In the genomic region with DNA sequence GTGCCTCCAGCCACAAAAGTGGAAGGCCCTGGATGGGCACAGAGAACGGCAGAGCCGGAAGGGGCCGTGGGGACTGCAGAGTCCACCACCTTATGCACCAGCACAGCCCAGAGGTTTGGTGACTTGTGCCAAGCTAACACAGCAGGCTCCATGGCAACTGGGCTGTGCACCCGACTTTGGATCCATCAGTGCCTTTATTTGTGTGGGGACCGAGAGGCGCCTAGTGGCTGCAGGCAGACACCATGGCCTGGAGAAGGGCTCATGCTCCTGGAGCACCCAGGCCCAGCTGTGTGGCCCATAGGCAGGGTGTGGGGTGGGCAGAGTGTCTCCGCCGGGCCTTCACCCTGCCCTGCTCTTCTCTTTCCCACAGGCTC, we compare ENCODE assay signal across 24 cellular contexts. TPM values are rescaled to one million over a fixed set of nuclear protein-coding genes. Genes with fewer than 3 reads are reported as not detected.
DNase-seq lines count a peak whose midpoint lies in the region; ATAC-seq, FAIRE-seq and TF ChIP-seq lines count a peak whose summit lies in the region.
"Had no signal": no experiment of that assay in that cellular context is flagged by ENCODE, and none has a peak within 500 bp of the region (broad histone marks: within the 10 kb centered on the region; RNA-seq: fewer than 3 reads in every experiment).

No MANE protein-coding gene starts in this region.

- TF ChIP-seq RAD21 in SK-N-SH (IDR thresholded peaks at IDR 0.05; ENCODE audit: low read length) = no peak
- TF ChIP-seq RAD21 in K562 (CRISPR knock-in tag; conservative IDR thresholded peaks at IDR 0.05 in 1 of 2, IDR thresholded peaks at IDR 0.05 in 1 of 2) = no peak

- H3K9me1 ChIP-seq in K562 (ENCODE audit: control insufficient read depth, insufficient read depth, low read length) = peaks cover 7% of the 10 kb centered on the region

- TF ChIP-seq EP300 in SK-N-SH (IDR thresholded peaks at IDR 0.05; ENCODE audit: borderline replicate concordance in 1 of 2, low read depth in 1 of 2, low read length in 1 of 2) = no peak
- no peak for TF ChIP-seq EP300 in K562 (IDR thresholded peaks at IDR 0.05; ENCODE audit: low read length)

- H3K4me1 ChIP-seq in SK-N-SH (ENCODE audit: control insufficient read depth in 1 of 2, insufficient read depth in 2 of 2, low read depth in 1 of 2, low read length in 1 of 2) = peaks cover 0 to 20% of the 10 kb centered on the region in 2 experiments; a peak in 1 of 4 replicates
- H3K4me1 ChIP-seq in K562 (replicated peaks in 1 of 2; ENCODE audit: control insufficient read depth in 2 of 2, insufficient read depth in 2 of 2, low read length in 2 of 2) = peaks cover 7 to 47% of the 10 kb centered on the region in 2 experiments; a peak in 4 of 5 replicates
- H3K4me1 ChIP-seq in osteoblast (ENCODE audit: insufficient read depth, low read length) = no peaks in the 10 kb centered on the region
- H3K4me1 ChIP-seq in mammary epithelial cell (ENCODE audit: insufficient read depth, low read length) = no peaks in the 10 kb centered on the region

- CTCF ChIA-PET in SK-N-SH (lab: Yijun Ruan, JAX) (no interaction called here), K562 (lab: Yijun Ruan, JAX; ENCODE audit: low intra/inter-chr PET ratio) (no interaction called here), mammary epithelial cell (lab: Charles Lee; ENCODE audit: low non-redundant PET) (no interaction called here)

- H3K36me3 ChIP-seq in SK-N-SH (replicated peaks in 1 of 2; ENCODE audit: control insufficient read depth in 1 of 2, insufficient read depth in 2 of 2, low read length in 1 of 2) (peaks cover 9 to 61% of the 10 kb centered on the region in 2 experiments), K562 (ENCODE audit: control insufficient read depth, insufficient read depth, low read length) (peaks cover 55% of the 10 kb centered on the region), osteoblast (ENCODE audit: insufficient read depth, low read length) (peaks cover 45% of the 10 kb centered on the region), mammary epithelial cell (ENCODE audit: insufficient read depth, low read length) (no peaks in the 10 kb centered on the region)

- H3F3A ChIP-seq in SK-N-SH (replicated peaks; ENCODE audit: insufficient read depth) = no peaks in the 10 kb centered on the region

- POLR2A ChIA-PET in SK-N-SH (lab: Yijun Ruan, JAX) (no interaction called here), K562 (lab: Yijun Ruan, JAX) (no interaction called here)

- TF ChIP-seq POLR2A in GM12891 (IDR thresholded peaks at IDR 0.05; ENCODE audit: low read depth, low read length) = no peak
- no peak for TF ChIP-seq POLR2A in K562 (conservative IDR thresholded peaks at IDR 0.05)

- dilution Hi-C loops in mammary epithelial cell (cut with HindIII; ENCODE audit: low sequenced_read_pairs) = no loop called here

- H3K4me2 ChIP-seq in SK-N-SH (no peak overlapping the region), K562 (ENCODE audit: insufficient read depth, low read length) (no peak overlapping the region), osteoblast (ENCODE audit: insufficient read depth, low read length) (no peak overlapping the region), mammary epithelial cell (ENCODE audit: insufficient read depth, low read depth, low read length) (no peak overlapping the region)

- no peak overlapping the region for H3K9ac ChIP-seq in SK-N-SH
- no peak overlapping the region for H3K9ac ChIP-seq in K562 (ENCODE audit: insufficient read depth in 1 of 2, low read depth in 2 of 2, low read length in 2 of 2)
- no peak overlapping the region for H3K9ac ChIP-seq in mammary epithelial cell (ENCODE audit: insufficient read depth, low read length)

- TF ChIP-seq CTCF in SK-N-SH (IDR thresholded peaks at IDR 0.05) = no peak
- no peak for TF ChIP-seq CTCF in K562 (IDR thresholded peaks at IDR 0.05 in 2 of 3, conservative IDR thresholded peaks at IDR 0.05 in 1 of 3; ENCODE audit: insufficient read depth in 2 of 3, low read depth in 1 of 3, low read length in 3 of 3)
- TF ChIP-seq CTCF in osteoblast (IDR thresholded peaks at IDR 0.05; ENCODE audit: extremely low read depth, low read depth, low read length) = no peak
- no peak for TF ChIP-seq CTCF in mammary epithelial cell (conservative IDR thresholded peaks at IDR 0.05 in 1 of 2, IDR thresholded peaks at IDR 0.05 in 1 of 2; ENCODE audit: extremely low read depth in 1 of 2, insufficient read depth in 1 of 2, low read depth in 1 of 2, low read length in 2 of 2)

- in situ Hi-C loops in K562 (cut with MboI) = no loop called here
- in situ Hi-C loops in mammary epithelial cell (cut with MboI; ENCODE audit: low sequenced_read_pairs in 2 of 2) = no loop called here

- BruUV-seq in K562 (replicated peaks; lab: Mats Ljungman, UMichigan) = TSS peak; percentile 18
- BruUV-seq in mammary epithelial cell (replicated peaks; lab: Mats Ljungman, UMichigan) = no TSS peak

- H3K9me3 ChIP-seq in SK-N-SH = no peaks in the 10 kb centered on the region
- no peaks in the 10 kb centered on the region for H3K9me3 ChIP-seq in K562 (replicated peaks; ENCODE audit: control insufficient read depth, insufficient read depth, low read depth, low read length)
- no peaks in the 10 kb centered on the region for H3K9me3 ChIP-seq in osteoblast (ENCODE audit: low read depth, low read length)
- no peaks in the 10 kb centered on the region for H3K9me3 ChIP-seq in mammary epithelial cell (replicated peaks; ENCODE audit: insufficient read depth, low read length)

- ATAC-seq in SK-N-SH treated with all-trans-retinoic acid at 6 μM for 48 hours (no peak), K562 (no peak), HG02973 (IDR thresholded peaks at IDR 0.05; ENCODE audit: unreplicated experiment) (no peak)
- ATAC-seq: CD8-positive, alpha-beta T cell had no signal

- H3K27me3 ChIP-seq in SK-N-SH (ENCODE audit: insufficient read depth) = no peaks in the 10 kb centered on the region
- H3K27me3 ChIP-seq in K562 (ENCODE audit: control insufficient read depth in 2 of 2, insufficient read depth in 2 of 2, low read length in 2 of 2) = no peaks in the 10 kb centered on the region
- no peaks in the 10 kb centered on the region for H3K27me3 ChIP-seq in osteoblast (ENCODE audit: insufficient read depth, low read length)
- H3K27me3 ChIP-seq in mammary epithelial cell (ENCODE audit: insufficient read depth, low read length) = no peaks in the 10 kb centered on the region

- peak; percentile 12 for DNase-seq in SK-N-SH
- DNase-seq in GM12891 (ENCODE audit: insufficient read length, low spot score) = no peak
- no peak for DNase-seq in K562 (ENCODE audit: extremely low read depth in 1 of 4, low spot score in 3 of 4)
- peak; percentile 47 for DNase-seq in osteoblast (ENCODE audit: insufficient read length, low spot score, missing footprints)
- no peak for DNase-seq in NCI-H2171 (lab: John Stamatoyannopoulos, UW)
- no peak for DNase-seq in mammary epithelial cell
- DNase-seq: CD8-positive, alpha-beta T cell; COR-L47; DMS153; DMS79 treated with DMSO at 0.1 percent for 48 hours; EL; HCEC 1CT; HFFc6 had no signal

- no peak overlapping the region for H2AFZ ChIP-seq in SK-N-SH (ENCODE audit: low read depth)
- H2AFZ ChIP-seq in K562 (ENCODE audit: low read depth, low read length) = no peak overlapping the region
- no peak overlapping the region for H2AFZ ChIP-seq in osteoblast (ENCODE audit: low read length)
- no peak overlapping the region for H2AFZ ChIP-seq in mammary epithelial cell (ENCODE audit: low read depth, low read length)

- peaks cover 13% of the 10 kb centered on the region for H4K20me1 ChIP-seq in SK-N-SH (ENCODE audit: insufficient read depth)
- no peaks in the 10 kb centered on the region; the same call in 1 of the 2 replicates for H4K20me1 ChIP-seq in K562 (replicated peaks; ENCODE audit: control insufficient read depth, insufficient read depth, low read length)
- H4K20me1 ChIP-seq in osteoblast (ENCODE audit: insufficient read depth, low read length) = peaks cover 14% of the 10 kb centered on the region
- no peaks in the 10 kb centered on the region for H4K20me1 ChIP-seq in mammary epithelial cell (ENCODE audit: insufficient read depth, low read length)

- H3K4me3 ChIP-seq in SK-N-SH (ENCODE audit: low read depth in 2 of 2, low read length in 1 of 2) (no peak overlapping the region), K562 (no peak overlapping the region), osteoblast (ENCODE audit: insufficient read depth, low read length) (no peak overlapping the region), mammary epithelial cell (replicated peaks in 1 of 3; ENCODE audit: insufficient read depth in 1 of 3, low read depth in 2 of 3, low read length in 3 of 3) (no peak overlapping the region)

- H3K9me2 ChIP-seq in SK-N-SH = no peaks in the 10 kb centered on the region

- intact Hi-C loops in K562 (cut with micrococcal nuclease) (no loop called here), mammary epithelial cell (cut with micrococcal nuclease) (no loop called here)

- H3K27ac ChIP-seq in SK-N-SH (ENCODE audit: low read depth in 2 of 2, low read length in 1 of 2) (no peak overlapping the region), K562 (ENCODE audit: extremely low read depth, low read depth, low read length) (no peak overlapping the region), osteoblast (ENCODE audit: low read depth, low read length) (no peak overlapping the region), mammary epithelial cell (ENCODE audit: insufficient read depth, low read depth, low read length) (no peak overlapping the region)
- H3K27ac ChIP-seq: 22Rv1, HL-60 had no signal

- H3K79me2 ChIP-seq in SK-N-SH (ENCODE audit: insufficient read depth) (peaks cover 14% of the 10 kb centered on the region), K562 (ENCODE audit: control insufficient read depth, insufficient read depth, low read length) (no peaks in the 10 kb centered on the region), osteoblast (ENCODE audit: insufficient read depth, low read length) (peaks cover 19% of the 10 kb centered on the region), mammary epithelial cell (ENCODE audit: insufficient read depth, low read length) (peaks cover 10% of the 10 kb centered on the region)

- WGBS in SK-N-SH (ENCODE audit: low lambda C conversion rate) = 82% methylated on average over 3 of the region's 8 CpGs
- 76% methylated on average over 3 of the region's 8 CpGs for WGBS in K562 (ENCODE audit: insufficient coverage, low coverage, missing lambda C conversion rate)
- WGBS in mammary epithelial cell (ENCODE audit: low coverage, missing lambda C conversion rate) = 87% methylated on average over 7 of the region's 8 CpGs

- FAIRE-seq in GM12891 (lab: Jason Lieb, UNC) = no peak
- FAIRE-seq in K562 (lab: Jason Lieb, UNC) = no peak
- FAIRE-seq: D721Med, G401.6, GM12892 had no signal

RNA-seq across cellular contexts. Expression of gene C16orf90, which starts 10.2 kb away (rescaled TPM):
- polyA plus RNA-seq in SK-N-SH (2012; rRNA removed) (not detected in 2 replicates), K562 (2011; rRNA removed) (not detected in 2 replicates), K562 (2014; fragmentation: Illumina TruSeq; extraction: Trizol) (not detected in 2 replicates), K562 (2014; fragmentation: Nextera tagmentation; extraction: Ambion mirVana) (not detected), K562 (2014; rRNA removed) (not detected in 2 replicates), mammary epithelial cell (not detected)
- not detected in 2 replicates for polyA plus RNA-seq in SK-N-SH (2012; cell fraction: cytosol; rRNA removed)
- polyA plus RNA-seq in SK-N-SH (2012; cell fraction: nucleus; rRNA removed) = not detected in 2 replicates
- not detected for polyA plus RNA-seq in GM12891 (2012; ENCODE audit: low read depth, missing spikeins)
- total RNA-seq in K562 (2011; cell fraction: chromatin; rRNA removed; ENCODE audit: low replicate concordance) = not detected in 2 replicates
- total RNA-seq in K562 (2011; cell fraction: nucleolus; rRNA removed) = not detected in 2 replicates
- total RNA-seq in K562 (2011; cell fraction: nucleoplasm; rRNA removed) = not detected in 2 replicates
- total RNA-seq in K562 (2014; rRNA removed) (not detected in 2 replicates), K562 (2014; rRNA removed; fragmentation: Illumina TruSeq; extraction: Trizol) (not detected in 2 replicates), K562 (2015; rRNA removed; fragmentation: Illumina TruSeq; extraction: Trizol) (not detected in 2 replicates), K562 (2021) (not detected in 2 replicates), osteoblast (not detected in 2 replicates), mammary epithelial cell (not detected)
- not detected in 2 replicates for polyA plus RNA-seq in K562 (2011; cell fraction: cytosol; rRNA removed)
- polyA plus RNA-seq in K562 (2011; cell fraction: nucleus; rRNA removed) = not detected in 2 replicates
- not detected in 2 replicates for polyA plus RNA-seq in K562 (2012)
- polyA minus RNA-seq in K562 (2011; rRNA and poly(A)+ RNA removed) = not detected in 2 replicates
- polyA minus RNA-seq in K562 (2011; cell fraction: cytosol; rRNA and poly(A)+ RNA removed) = not detected in 2 replicates
- polyA minus RNA-seq in K562 (2011; cell fraction: nucleus; rRNA and poly(A)+ RNA removed) = not detected in 2 replicates
- not detected for polyA minus RNA-seq in mammary epithelial cell
- total RNA-seq: A673; CD8-positive, alpha-beta T cell; H4; HFFc6 had no signal
- polyA plus RNA-seq: BJ, CD14-positive monocyte had no signal

RNA-seq across cellular contexts. Expression of gene CLUAP1, which starts 15.7 kb away (rescaled TPM):
- polyA plus RNA-seq in SK-N-SH (2012; rRNA removed) = 18.0 and 19.5 TPM in 2 replicates
- polyA plus RNA-seq in SK-N-SH (2012; cell fraction: cytosol; rRNA removed) = 24.9 and 42.8 TPM in 2 replicates
- 11.8 and 20.5 TPM in 2 replicates for polyA plus RNA-seq in SK-N-SH (2012; cell fraction: nucleus; rRNA removed)
- polyA plus RNA-seq in GM12891 (2012; ENCODE audit: low read depth, missing spikeins) = 5.7 TPM
- total RNA-seq in K562 (2011; cell fraction: chromatin; rRNA removed; ENCODE audit: low replicate concordance) = 4.7 and 8.8 TPM in 2 replicates
- total RNA-seq in K562 (2011; cell fraction: nucleolus; rRNA removed) = 2.0 and 3.0 TPM in 2 replicates
- total RNA-seq in K562 (2011; cell fraction: nucleoplasm; rRNA removed) = 3.7 and 4.2 TPM in 2 replicates
- total RNA-seq in K562 (2014; rRNA removed) = 4.8 and 6.8 TPM in 2 replicates
- 10.8 and 11.0 TPM in 2 replicates for total RNA-seq in K562 (2014; rRNA removed; fragmentation: Illumina TruSeq; extraction: Trizol)
- 6.9 TPM in 2 replicates for total RNA-seq in K562 (2015; rRNA removed; fragmentation: Illumina TruSeq; extraction: Trizol)
- total RNA-seq in K562 (2021) = 6.2 and 6.7 TPM in 2 replicates
- polyA plus RNA-seq in K562 (2011; rRNA removed) = 2.2 and 7.8 TPM in 2 replicates
- 1.1 and 1.7 TPM in 2 replicates for polyA plus RNA-seq in K562 (2011; cell fraction: cytosol; rRNA removed)
- 3.2 and 3.3 TPM in 2 replicates for polyA plus RNA-seq in K562 (2011; cell fraction: nucleus; rRNA removed)
- polyA plus RNA-seq in K562 (2012) = 5.3 and 6.6 TPM in 2 replicates
- polyA plus RNA-seq in K562 (2014; fragmentation: Illumina TruSeq; extraction: Trizol) = 5.9 and 8.3 TPM in 2 replicates
- 10 to 100 TPM; 11.1 to 17.6 TPM for polyA plus RNA-seq in K562 (2014; fragmentation: Nextera tagmentation; extraction: Ambion mirVana)
- polyA plus RNA-seq in K562 (2014; rRNA removed) = 4.9 and 6.6 TPM in 2 replicates
- polyA minus RNA-seq in K562 (2011; rRNA and poly(A)+ RNA removed) = 9.2 and 14.1 TPM in 2 replicates
- polyA minus RNA-seq in K562 (2011; cell fraction: cytosol; rRNA and poly(A)+ RNA removed) = 2.0 and 6.1 TPM in 2 replicates
- polyA minus RNA-seq in K562 (2011; cell fraction: nucleus; rRNA and poly(A)+ RNA removed) = 3.0 and 3.2 TPM in 2 replicates
- 17.0 and 18.6 TPM in 2 replicates for total RNA-seq in osteoblast
- 10 to 100 TPM; 12.0 to 19.1 TPM for total RNA-seq in mammary epithelial cell
- 7.5 TPM for polyA plus RNA-seq in mammary epithelial cell
- 43.1 TPM for polyA minus RNA-seq in mammary epithelial cell

RNA-seq across cellular contexts. Expression of gene NAA60, which starts 41.6 kb away (rescaled TPM):
- polyA plus RNA-seq in SK-N-SH (2012; rRNA removed) = 17.2 and 21.5 TPM in 2 replicates
- 17.2 and 23.6 TPM in 2 replicates for polyA plus RNA-seq in SK-N-SH (2012; cell fraction: cytosol; rRNA removed)
- polyA plus RNA-seq in SK-N-SH (2012; cell fraction: nucleus; rRNA removed) = 33.4 and 41.1 TPM in 2 replicates
- polyA plus RNA-seq in GM12891 (2012; ENCODE audit: low read depth, missing spikeins) = 25.9 TPM
- total RNA-seq in K562 (2011; cell fraction: chromatin; rRNA removed; ENCODE audit: low replicate concordance) = 23.6 and 31.0 TPM in 2 replicates
- 14.6 and 17.7 TPM in 2 replicates for total RNA-seq in K562 (2011; cell fraction: nucleolus; rRNA removed)
- 16.4 and 21.2 TPM in 2 replicates for total RNA-seq in K562 (2011; cell fraction: nucleoplasm; rRNA removed)
- total RNA-seq in K562 (2014; rRNA removed) = 9.5 and 13.7 TPM in 2 replicates
- total RNA-seq in K562 (2014; rRNA removed; fragmentation: Illumina TruSeq; extraction: Trizol) = 9.7 and 13.8 TPM in 2 replicates
- total RNA-seq in K562 (2015; rRNA removed; fragmentation: Illumina TruSeq; extraction: Trizol) = 10.3 and 11.9 TPM in 2 replicates
- 34.4 and 35.4 TPM in 2 replicates for total RNA-seq in K562 (2021)
- polyA plus RNA-seq in K562 (2011; rRNA removed) = 16.0 and 17.2 TPM in 2 replicates
- 13.5 and 27.6 TPM in 2 replicates for polyA plus RNA-seq in K562 (2011; cell fraction: cytosol; rRNA removed)
- polyA plus RNA-seq in K562 (2011; cell fraction: nucleus; rRNA removed) = 13.9 and 22.0 TPM in 2 replicates
- polyA plus RNA-seq in K562 (2012) = 28.6 and 41.3 TPM in 2 replicates
- polyA plus RNA-seq in K562 (2014; fragmentation: Illumina TruSeq; extraction: Trizol) = 41.8 and 49.4 TPM in 2 replicates
- polyA plus RNA-seq in K562 (2014; fragmentation: Nextera tagmentation; extraction: Ambion mirVana) = 1 to 10 TPM; 2.1 to 2.3 TPM
- polyA plus RNA-seq in K562 (2014; rRNA removed) = 21.6 and 25.1 TPM in 2 replicates
- 13.7 and 14.0 TPM in 2 replicates for polyA minus RNA-seq in K562 (2011; rRNA and poly(A)+ RNA removed)
- polyA minus RNA-seq in K562 (2011; cell fraction: cytosol; rRNA and poly(A)+ RNA removed) = 15.2 and 15.6 TPM in 2 replicates
- polyA minus RNA-seq in K562 (2011; cell fraction: nucleus; rRNA and poly(A)+ RNA removed) = 5.9 and 8.3 TPM in 2 replicates
- 19.7 and 27.5 TPM in 2 replicates for total RNA-seq in osteoblast
- total RNA-seq in mammary epithelial cell = 10 to 100 TPM; 16.0 to 37.8 TPM
- 19.9 TPM for polyA plus RNA-seq in mammary epithelial cell
- 13.6 TPM for polyA minus RNA-seq in mammary epithelial cell

RNA-seq across cellular contexts. Expression of gene ZNF597, which starts 41.8 kb away (rescaled TPM):
- polyA plus RNA-seq in SK-N-SH (2012; rRNA removed) (1.1 and 1.3 TPM in 2 replicates), K562 (2011; rRNA removed) (0.17 and 0.57 TPM in 2 replicates), K562 (2014; fragmentation: Illumina TruSeq; extraction: Trizol) (0.29 and 0.43 TPM in 2 replicates), K562 (2014; fragmentation: Nextera tagmentation; extraction: Ambion mirVana) (under 1 TPM; 0.14 to 0.31 TPM), K562 (2014; rRNA removed) (0.32 and 0.34 TPM in 2 replicates), mammary epithelial cell (1.00 TPM)
- 1.3 and 1.6 TPM in 2 replicates for polyA plus RNA-seq in SK-N-SH (2012; cell fraction: cytosol; rRNA removed)
- 0.83 and 1.8 TPM in 2 replicates for polyA plus RNA-seq in SK-N-SH (2012; cell fraction: nucleus; rRNA removed)
- 1.5 TPM for polyA plus RNA-seq in GM12891 (2012; ENCODE audit: low read depth, missing spikeins)
- 0.67 and 1.7 TPM in 2 replicates for total RNA-seq in K562 (2011; cell fraction: chromatin; rRNA removed; ENCODE audit: low replicate concordance)
- 0.53 and 0.67 TPM in 2 replicates for total RNA-seq in K562 (2011; cell fraction: nucleolus; rRNA removed)
- 0.95 and 1.5 TPM in 2 replicates for total RNA-seq in K562 (2011; cell fraction: nucleoplasm; rRNA removed)
- total RNA-seq in K562 (2014; rRNA removed) (0.20 and 0.68 TPM in 2 replicates), K562 (2014; rRNA removed; fragmentation: Illumina TruSeq; extraction: Trizol) (0.58 and 0.70 TPM in 2 replicates), K562 (2015; rRNA removed; fragmentation: Illumina TruSeq; extraction: Trizol) (0.57 and 0.62 TPM in 2 replicates), K562 (2021) (0.36 and 0.42 TPM in 2 replicates), osteoblast (2.9 TPM in 2 replicates), mammary epithelial cell (1 to 10 TPM; 2.4 to 3.8 TPM)
- polyA plus RNA-seq in K562 (2011; cell fraction: cytosol; rRNA removed) = 0.03 and 0.22 TPM in 2 replicates
- polyA plus RNA-seq in K562 (2011; cell fraction: nucleus; rRNA removed) = 0.27 and 0.73 TPM in 2 replicates
- 0.29 and 0.30 TPM in 2 replicates for polyA plus RNA-seq in K562 (2012)
- 0.32 and 1.0 TPM in 2 replicates for polyA minus RNA-seq in K562 (2011; rRNA and poly(A)+ RNA removed)
- polyA minus RNA-seq in K562 (2011; cell fraction: cytosol; rRNA and poly(A)+ RNA removed) = 0.18 and 0.19 TPM in 2 replicates
- polyA minus RNA-seq in K562 (2011; cell fraction: nucleus; rRNA and poly(A)+ RNA removed) = 0.13 and 0.89 TPM in 2 replicates
- polyA minus RNA-seq in mammary epithelial cell = 0.72 TPM

Comparison
In these comparisons a context has a peak if more than half of its experiments do, and no peak if none do; other contexts are left out.
1. DNase-seq: peak in SK-N-SH (single experiment) and osteoblast (single experiment); none in GM12891 (single experiment), K562 (0 of 4), NCI-H2171 (single experiment) and mammary epithelial cell (single experiment).